ENCODE assay signal across 8 cellular contexts in genomic region chr3:78978037-78978436, GRCh38.
A peak's percentile ranks its signal among the peaks of the same experiment; 100 is the strongest.
DNase-seq lines count a peak whose midpoint lies in the region; ATAC-seq and TF ChIP-seq lines count a peak whose summit lies in the region.

No MANE protein-coding gene starts in this region.

- dilution Hi-C loops in mammary epithelial cell (cut with HindIII; ENCODE audit: low sequenced_read_pairs), result no loop called here

- no peak overlapping the region for H3K27ac Mint-ChIP-seq in neural crest cell (ENCODE audit: unreplicated experiment)
- H3K27ac Mint-ChIP-seq in activated naive CD4-positive, alpha-beta T cell treated with anti-CD3 and anti-CD28 coated beads, Interleukin-2, amount 10 ng/mL, durations not matched to agents 7 days and 5 days, result no peak overlapping the region

- H3K36me3 ChIP-seq in GM06990 (ENCODE audit: control insufficient read depth, insufficient read depth, low read length) (no peaks in the 10 kb centered on the region), mammary epithelial cell (ENCODE audit: insufficient read depth, low read length) (peaks cover 1% of the 10 kb centered on the region), lower lobe of right lung (no peaks in the 10 kb centered on the region)

- H3K4me3 Mint-ChIP-seq in neural crest cell, result no peak overlapping the region
- H3K4me3 Mint-ChIP-seq in activated naive CD4-positive, alpha-beta T cell treated with anti-CD3 and anti-CD28 coated beads, Interleukin-2, amount 10 ng/mL, durations not matched to agents 7 days and 5 days, result no peak overlapping the region

- H3K4me1 ChIP-seq in mammary epithelial cell (ENCODE audit: insufficient read depth, low read length), result peaks cover 3% of the 10 kb centered on the region
- no peaks in the 10 kb centered on the region for H3K4me1 ChIP-seq in lower lobe of right lung

- intact Hi-C loops in mammary epithelial cell (cut with micrococcal nuclease), result loop anchor here (1.0 to 2.0 kb wide), 3 partner anchors 41 to 319 kb away; no protein-coding TSS in a partner anchor
- intact Hi-C loops in lower lobe of right lung (cut with DNase I), result no loop called here

- H3K27ac ChIP-seq in mammary epithelial cell (ENCODE audit: insufficient read depth, low read depth, low read length), result no peak overlapping the region
- no peak overlapping the region for H3K27ac ChIP-seq in lower lobe of right lung

- no peak overlapping the region for H3K4me2 ChIP-seq in mammary epithelial cell (ENCODE audit: insufficient read depth, low read depth, low read length)

- no peak for ATAC-seq in lower lobe of right lung
- no peak for ATAC-seq in HG03095 (IDR thresholded peaks at IDR 0.05; ENCODE audit: unreplicated experiment)

- no peak overlapping the region for H3K4me3 ChIP-seq in GM06990 (replicated peaks; ENCODE audit: low read depth, low read length)
- H3K4me3 ChIP-seq in mammary epithelial cell (replicated peaks in 1 of 3; ENCODE audit: insufficient read depth in 1 of 3, low read depth in 2 of 3, low read length in 3 of 3), result no peak overlapping the region
- no peak overlapping the region for H3K4me3 ChIP-seq in lower lobe of right lung

- no peak overlapping the region for H3K9ac ChIP-seq in mammary epithelial cell (ENCODE audit: insufficient read depth, low read length)

- TF ChIP-seq CTCF in GM06990 (IDR thresholded peaks at IDR 0.05; ENCODE audit: insufficient read depth, low read length, poor library complexity, severe bottlenecking) (peak; percentile 27), mammary epithelial cell (conservative IDR thresholded peaks at IDR 0.05 in 1 of 2, IDR thresholded peaks at IDR 0.05 in 1 of 2; ENCODE audit: extremely low read depth in 1 of 2, insufficient read depth in 1 of 2, low read depth in 1 of 2, low read length in 2 of 2) (peak; percentile 48 to 65), neural crest cell (conservative IDR thresholded peaks at IDR 0.05) (peak; percentile 49), lower lobe of right lung (IDR thresholded peaks at IDR 0.05) (no peak)

- H3K27me3 Mint-ChIP-seq in neural crest cell (ENCODE audit: low read depth), result no peaks in the 10 kb centered on the region
- no peaks in the 10 kb centered on the region for H3K27me3 Mint-ChIP-seq in activated naive CD4-positive, alpha-beta T cell treated with anti-CD3 and anti-CD28 coated beads, Interleukin-2, amount 10 ng/mL, durations not matched to agents 7 days and 5 days

- H4K20me1 ChIP-seq in mammary epithelial cell (ENCODE audit: insufficient read depth, low read length), result no peaks in the 10 kb centered on the region

- H3K9me3 Mint-ChIP-seq in neural crest cell, result no peaks in the 10 kb centered on the region
- no peaks in the 10 kb centered on the region for H3K9me3 Mint-ChIP-seq in activated naive CD4-positive, alpha-beta T cell treated with anti-CD3 and anti-CD28 coated beads, Interleukin-2, amount 10 ng/mL, durations not matched to agents 7 days and 5 days

- H3K36me3 Mint-ChIP-seq in neural crest cell (ENCODE audit: low read depth), result peaks cover 4% of the 10 kb centered on the region
- no peaks in the 10 kb centered on the region for H3K36me3 Mint-ChIP-seq in activated naive CD4-positive, alpha-beta T cell treated with anti-CD3 and anti-CD28 coated beads, Interleukin-2, amount 10 ng/mL, durations not matched to agents 7 days and 5 days

- H2AFZ ChIP-seq in mammary epithelial cell (ENCODE audit: low read depth, low read length), result no peak overlapping the region

- no TSS peak for BruUV-seq in mammary epithelial cell (replicated peaks; lab: Mats Ljungman, UMichigan)

- in situ Hi-C loops in mammary epithelial cell (cut with MboI; ENCODE audit: low sequenced_read_pairs in 2 of 2), result loop anchor here (10.0 to 25.0 kb wide), 2 partner anchors 313 to 316 kb away; no protein-coding TSS in a partner anchor

- CTCF ChIA-PET in mammary epithelial cell (lab: Charles Lee; ENCODE audit: low non-redundant PET), result no interaction called here
- CTCF ChIA-PET in activated naive CD4-positive, alpha-beta T cell treated with anti-CD3 and anti-CD28 coated beads, Interleukin-2, amount 10 ng/mL, durations not matched to agents 7 days and 5 days (lab: Charles Lee), result no interaction called here

- no peaks in the 10 kb centered on the region for H3K9me3 ChIP-seq in mammary epithelial cell (replicated peaks; ENCODE audit: insufficient read depth, low read length)
- H3K9me3 ChIP-seq in lower lobe of right lung, result no peaks in the 10 kb centered on the region

- peaks cover 23% of the 10 kb centered on the region for H3K79me2 ChIP-seq in mammary epithelial cell (ENCODE audit: insufficient read depth, low read length)

- DNase-seq in GM06990 (ENCODE audit: extremely low read depth, insufficient read length), result no peak
- peak; percentile 9 for DNase-seq in NCI-H146 (lab: John Stamatoyannopoulos, UW)
- DNase-seq in mammary epithelial cell, result peak; percentile 38
- no peak for DNase-seq in neural crest cell (ENCODE audit: low read depth, low spot score)
- no peak for DNase-seq in lower lobe of right lung
- DNase-seq in activated naive CD4-positive, alpha-beta T cell treated with anti-CD3 and anti-CD28 coated beads, Interleukin-2, amount 10 ng/mL, durations not matched to agents 7 days and 5 days, result no peak
- no peak for DNase-seq in SHP77 treated with DMSO at 0.1 percent for 48 hours (lab: John Stamatoyannopoulos, UW)

- H3K27me3 ChIP-seq in GM06990 (replicated peaks; ENCODE audit: control insufficient read depth, insufficient read depth, low read length), result no peaks in the 10 kb centered on the region
- no peaks in the 10 kb centered on the region for H3K27me3 ChIP-seq in mammary epithelial cell (ENCODE audit: insufficient read depth, low read length)
- H3K27me3 ChIP-seq in lower lobe of right lung (ENCODE audit: low read depth), result no peaks in the 10 kb centered on the region

- H3K4me1 Mint-ChIP-seq in neural crest cell, result peaks cover 56% of the 10 kb centered on the region
- H3K4me1 Mint-ChIP-seq in activated naive CD4-positive, alpha-beta T cell treated with anti-CD3 and anti-CD28 coated beads, Interleukin-2, amount 10 ng/mL, durations not matched to agents 7 days and 5 days, result no peaks in the 10 kb centered on the region

Comparison
In these comparisons a context has a peak if more than half of its experiments do, and no peak if none do; other contexts are left out.
1. DNase-seq: peak in NCI-H146 (single experiment) and mammary epithelial cell (single experiment); none in GM06990 (single experiment), neural crest cell (single experiment), lower lobe of right lung (single experiment), activated naive CD4-positive, alpha-beta T cell treated with anti-CD3 and anti-CD28 coated beads, Interleukin-2, amount 10 ng/mL, durations not matched to agents 7 days and 5 days (single experiment) and SHP77 treated with DMSO at 0.1 percent for 48 hours (single experiment).